ENCODE assay signal across 20 cellular contexts in genomic region chr1:5878938-5879337, GRCh38.
"Had no signal": no experiment of that assay in that cellular context is flagged by ENCODE, and none has a peak within 500 bp of the region (broad histone marks: within the 10 kb centered on the region; RNA-seq: fewer than 3 reads in every experiment).

No MANE protein-coding gene starts in this region.

- H3K36me3 ChIP-seq: right lobe of liver had no signal

- H3K27ac Mint-ChIP-seq: natural killer cell treated with Interleukin-12 subunit alpha and Interleukin-12 subunit beta and Interleukin-15 and Interleukin-18, amount 100 ng/mL, for 72 hours; stimulated activated memory B cell treated with anti-CD40 and anti-IgM and Interleukin-4, amounts not matched to agents 10 μg/mL and 1 μg/mL and 100 μg/mL, for 72 hours had no signal

- H3K4me1 ChIP-seq: heart right ventricle, left lung, psoas muscle, right lobe of liver, stomach, transverse colon had no signal

- H3K27me3 ChIP-seq: dorsolateral prefrontal cortex, heart right ventricle, left lung, right lobe of liver, stomach, transverse colon had no signal

- H3K4me3 ChIP-seq: coronary artery, dorsolateral prefrontal cortex, heart right ventricle, left lung, lung, psoas muscle, right lobe of liver, stomach, thoracic aorta, transverse colon had no signal

- H3K27ac ChIP-seq: coronary artery, dorsolateral prefrontal cortex, heart right ventricle, left lung, psoas muscle, right lobe of liver, stomach, thoracic aorta, transverse colon had no signal

- H3K9me3 Mint-ChIP-seq: natural killer cell treated with Interleukin-12 subunit alpha and Interleukin-12 subunit beta and Interleukin-15 and Interleukin-18, amount 100 ng/mL, for 72 hours had no signal

- H3K4me1 Mint-ChIP-seq: stimulated activated memory B cell treated with anti-CD40 and anti-IgM and Interleukin-4, amounts not matched to agents 10 μg/mL and 1 μg/mL and 100 μg/mL, for 72 hours had no signal

- ATAC-seq: heart right ventricle; left lung; natural killer cell treated with Interleukin-12 subunit alpha and Interleukin-12 subunit beta and Interleukin-15 and Interleukin-18, amount 100 ng/mL, for 72 hours; psoas muscle; right lobe of liver; stimulated activated memory B cell treated with anti-CD40 and anti-IgM and Interleukin-4, amounts not matched to agents 10 μg/mL and 1 μg/mL and 100 μg/mL, for 72 hours had no signal

- H3K9me3 ChIP-seq: psoas muscle, right lobe of liver, thoracic aorta, transverse colon had no signal

- H3K27me3 Mint-ChIP-seq: natural killer cell treated with Interleukin-12 subunit alpha and Interleukin-12 subunit beta and Interleukin-15 and Interleukin-18, amount 100 ng/mL, for 72 hours; stimulated activated memory B cell treated with anti-CD40 and anti-IgM and Interleukin-4, amounts not matched to agents 10 μg/mL and 1 μg/mL and 100 μg/mL, for 72 hours had no signal

- H3K4me3 Mint-ChIP-seq: natural killer cell treated with Interleukin-12 subunit alpha and Interleukin-12 subunit beta and Interleukin-15 and Interleukin-18, amount 100 ng/mL, for 72 hours; stimulated activated memory B cell treated with anti-CD40 and anti-IgM and Interleukin-4, amounts not matched to agents 10 μg/mL and 1 μg/mL and 100 μg/mL, for 72 hours had no signal

- DNase-seq: dorsolateral prefrontal cortex; effector CD8-positive, alpha-beta T cell; heart right ventricle; islet precursor cell; mesenchymal stem cell; midbrain; retina; stimulated activated CD4-positive, alpha-beta T cell treated with anti-CD3 and anti-CD28 coated beads, Interleukin-4, amount 100 ng/mL, for 1 hour; stimulated activated CD8-positive, alpha-beta memory T cell treated with anti-CD3 and anti-CD28 coated beads, Interleukin-4, amount 100 ng/mL, for 48 hours; stomach; substantia nigra; transverse colon had no signal
